10 cellular contexts compared by ENCODE assay signal in the genomic region with DNA sequence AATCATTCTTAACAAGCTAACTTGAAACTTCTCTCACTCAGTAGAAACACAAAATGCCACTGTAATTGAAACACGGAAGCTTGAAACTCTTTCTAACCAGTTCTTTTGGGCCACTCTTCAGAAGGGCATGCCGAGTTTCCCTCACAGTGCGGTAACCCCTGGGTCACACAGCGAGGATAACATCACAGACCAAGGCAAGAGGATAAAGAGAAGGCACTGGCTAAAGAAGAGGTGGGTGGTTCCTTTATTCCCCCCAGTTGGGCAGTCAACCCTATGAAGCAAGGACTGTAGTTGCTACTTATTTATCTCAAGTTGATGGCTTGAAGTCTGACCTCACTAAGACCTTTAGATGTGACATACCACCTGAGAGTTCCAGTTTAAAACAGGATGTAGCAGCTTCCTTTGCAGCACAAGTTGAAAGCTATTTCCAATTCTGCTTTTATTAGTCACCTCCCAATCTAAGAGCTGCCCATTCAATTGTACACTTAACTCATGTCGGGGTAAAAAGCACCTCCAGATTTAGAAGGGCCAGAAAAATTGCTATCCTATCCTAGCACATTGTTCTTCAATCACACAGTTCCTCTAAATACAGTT.
DNase-seq lines count a peak whose midpoint lies in the region; ATAC-seq and TF ChIP-seq lines count a peak whose summit lies in the region.
"Had no signal": no experiment of that assay in that cellular context is flagged by ENCODE, and none has a peak within 500 bp of the region (broad histone marks: within the 10 kb centered on the region; RNA-seq: fewer than 3 reads in every experiment).

No MANE protein-coding gene starts in this region.

- ATAC-seq in heart left ventricle (peak in 3 of 4 donors; percentile 43 to 57 (median 51)), GM21825 (IDR thresholded peaks at IDR 0.05; ENCODE audit: unreplicated experiment) (peak; percentile 84), HG03520 (IDR thresholded peaks at IDR 0.05; ENCODE audit: unreplicated experiment) (peak; percentile 88)
- peak; percentile 44 for ATAC-seq in stimulated activated effector memory CD8-positive, alpha-beta T cell treated with anti-CD3 and anti-CD28 coated beads, Interleukin-12 subunit alpha, Interleukin-12 subunit beta, amount 100 ng/mL, for 72 hours
- no peak for ATAC-seq in natural killer cell treated with Interleukin-12 subunit alpha and Interleukin-12 subunit beta and Interleukin-15 and Interleukin-18, amount 100 ng/mL, for 72 hours

- H3K4me3 Mint-ChIP-seq in stimulated activated effector memory CD8-positive, alpha-beta T cell treated with anti-CD3 and anti-CD28 coated beads, Interleukin-12 subunit alpha, Interleukin-12 subunit beta, amount 100 ng/mL, for 72 hours = no peak overlapping the region
- H3K4me3 Mint-ChIP-seq in natural killer cell treated with Interleukin-12 subunit alpha and Interleukin-12 subunit beta and Interleukin-15 and Interleukin-18, amount 100 ng/mL, for 72 hours = no peak overlapping the region

- intact Hi-C loops in heart left ventricle (cut with DNase I) (no loop called here), cardiac septum (cut with DNase I) (no loop called here), transverse colon (cut with DNase I; ENCODE audit: low total_unique reads) (no loop called here)

- peaks cover 15% of the 10 kb centered on the region for H3K4me1 Mint-ChIP-seq in stimulated activated effector memory CD8-positive, alpha-beta T cell treated with anti-CD3 and anti-CD28 coated beads, Interleukin-12 subunit alpha, Interleukin-12 subunit beta, amount 100 ng/mL, for 72 hours
- peaks cover 15 to 23% of the 10 kb centered on the region in 2 donors for H3K4me1 Mint-ChIP-seq in natural killer cell treated with Interleukin-12 subunit alpha and Interleukin-12 subunit beta and Interleukin-15 and Interleukin-18, amount 100 ng/mL, for 72 hours (ENCODE audit: low read depth in 2 of 2)

- no peaks in the 10 kb centered on the region for H3K27me3 ChIP-seq in heart left ventricle
- no peaks in the 10 kb centered on the region for H3K27me3 ChIP-seq in transverse colon
- H3K27me3 ChIP-seq: dorsolateral prefrontal cortex had no signal

- in situ Hi-C loops in transverse colon (cut with MboI; ENCODE audit: low pct_ligation_motif_present in 1 of 4, low pct_unique_long_range_greater_than_20kb in 1 of 4, low sequenced_read_pairs in 3 of 4) = no loop called here

- no peak overlapping the region for H3K27ac Mint-ChIP-seq in stimulated activated effector memory CD8-positive, alpha-beta T cell treated with anti-CD3 and anti-CD28 coated beads, Interleukin-12 subunit alpha, Interleukin-12 subunit beta, amount 100 ng/mL, for 72 hours
- H3K27ac Mint-ChIP-seq in natural killer cell treated with Interleukin-12 subunit alpha and Interleukin-12 subunit beta and Interleukin-15 and Interleukin-18, amount 100 ng/mL, for 72 hours = no peak overlapping the region

- no peak overlapping the region for H3K4me3 ChIP-seq in heart left ventricle
- H3K4me3 ChIP-seq in transverse colon = no peak overlapping the region
- H3K4me3 ChIP-seq: dorsolateral prefrontal cortex had no signal

- DNase-seq in heart left ventricle (no peak), cardiac septum (ENCODE audit: low spot score) (no peak), transverse colon (no peak), NCI-H345 (lab: John Stamatoyannopoulos, UW) (no peak)
- DNase-seq in stimulated activated effector memory CD8-positive, alpha-beta T cell treated with anti-CD3 and anti-CD28 coated beads, Interleukin-12 subunit alpha, Interleukin-12 subunit beta, amount 100 ng/mL, for 72 hours (ENCODE audit: low spot score in 2 of 2) = no peak
- DNase-seq in natural killer cell treated with Interleukin-12 subunit alpha and Interleukin-12 subunit beta and Interleukin-15 and Interleukin-18, amount 100 ng/mL, for 72 hours (ENCODE audit: low spot score) = no peak
- DNase-seq: dorsolateral prefrontal cortex, NCI-H446 had no signal

- 73 to 79% (median 76%) methylated on average over 5 of the region's 5 CpGs for WGBS in heart left ventricle, 4 donors
- WGBS in transverse colon (ENCODE audit: low coverage in 1 of 2), 2 donors = 83 to 91% methylated on average over 4 to 5 of the region's 5 CpGs

- TF ChIP-seq EP300 in transverse colon (IDR thresholded peaks at IDR 0.05; ENCODE audit: low read depth) = no peak

- H3K9me3 ChIP-seq in heart left ventricle (peaks cover 0 to 15% (median 0%) of the 10 kb centered on the region in 12 donors), transverse colon (no peaks in the 10 kb centered on the region)

- H3K36me3 ChIP-seq in heart left ventricle (peaks cover 0 to 5% (median 0%) of the 10 kb centered on the region in 9 donors), transverse colon (no peaks in the 10 kb centered on the region)

- no peaks in the 10 kb centered on the region for H3K36me3 Mint-ChIP-seq in stimulated activated effector memory CD8-positive, alpha-beta T cell treated with anti-CD3 and anti-CD28 coated beads, Interleukin-12 subunit alpha, Interleukin-12 subunit beta, amount 100 ng/mL, for 72 hours
- H3K36me3 Mint-ChIP-seq in natural killer cell treated with Interleukin-12 subunit alpha and Interleukin-12 subunit beta and Interleukin-15 and Interleukin-18, amount 100 ng/mL, for 72 hours = peaks cover 6% of the 10 kb centered on the region

- H3K4me1 ChIP-seq in heart left ventricle (peaks cover 0 to 71% (median 35%) of the 10 kb centered on the region in 12 donors), transverse colon (peaks cover 0 to 7% (median 0%) of the 10 kb centered on the region in 4 donors)

- no peak for TF ChIP-seq CTCF in heart left ventricle (IDR thresholded peaks at IDR 0.05)
- TF ChIP-seq CTCF in transverse colon (IDR thresholded peaks at IDR 0.05) = no peak

- peaks cover 4% of the 10 kb centered on the region for H3K9me3 Mint-ChIP-seq in stimulated activated effector memory CD8-positive, alpha-beta T cell treated with anti-CD3 and anti-CD28 coated beads, Interleukin-12 subunit alpha, Interleukin-12 subunit beta, amount 100 ng/mL, for 72 hours
- peaks cover 4% of the 10 kb centered on the region for H3K9me3 Mint-ChIP-seq in natural killer cell treated with Interleukin-12 subunit alpha and Interleukin-12 subunit beta and Interleukin-15 and Interleukin-18, amount 100 ng/mL, for 72 hours

- no peaks in the 10 kb centered on the region for H3K27me3 Mint-ChIP-seq in natural killer cell treated with Interleukin-12 subunit alpha and Interleukin-12 subunit beta and Interleukin-15 and Interleukin-18, amount 100 ng/mL, for 72 hours

- H3K27ac ChIP-seq in heart left ventricle = peak overlapping the region in 7 of 12 donors; percentile 1 to 61 (median 14)
- H3K27ac ChIP-seq in transverse colon = no peak overlapping the region
- H3K27ac ChIP-seq: dorsolateral prefrontal cortex had no signal

- no peak for TF ChIP-seq POLR2A in heart left ventricle (IDR thresholded peaks at IDR 0.05)
- TF ChIP-seq POLR2A in transverse colon (IDR thresholded peaks at IDR 0.05) = no peak

Comparison
In these comparisons a context has a peak if more than half of its experiments do, and no peak if none do; other contexts are left out.
1. ATAC-seq: peak in heart left ventricle (3 of 4), GM21825 (single experiment), HG03520 (single experiment) and stimulated activated effector memory CD8-positive, alpha-beta T cell treated with anti-CD3 and anti-CD28 coated beads, Interleukin-12 subunit alpha, Interleukin-12 subunit beta, amount 100 ng/mL, for 72 hours (single experiment); none in natural killer cell treated with Interleukin-12 subunit alpha and Interleukin-12 subunit beta and Interleukin-15 and Interleukin-18, amount 100 ng/mL, for 72 hours (0 of 2).
2. H3K27ac ChIP-seq: peak in heart left ventricle (7 of 12); none in transverse colon (0 of 4).